10 cellular contexts compared by ENCODE assay signal in the genomic region with DNA sequence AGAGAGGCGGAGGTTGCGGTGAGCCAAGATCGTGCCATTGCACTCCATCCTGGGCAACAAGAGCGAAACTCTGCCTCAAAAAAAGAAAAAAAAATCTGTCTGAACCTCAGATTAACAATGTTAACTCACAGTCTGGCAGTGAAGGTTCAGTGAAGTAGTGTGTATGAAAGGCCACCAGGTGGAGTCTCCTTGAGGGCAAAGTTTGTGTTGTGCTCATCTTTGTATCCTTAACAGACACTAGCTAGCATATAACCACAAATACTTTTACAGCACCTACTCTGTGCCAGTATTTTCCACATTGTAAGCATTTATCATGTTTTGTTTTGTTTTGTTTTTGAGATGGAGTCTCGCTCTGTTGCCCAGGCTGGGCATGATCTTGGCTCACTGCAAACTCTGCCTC. TPM values are rescaled to one million over a fixed set of nuclear protein-coding genes. Genes with fewer than 3 reads are reported as not detected.
DNase-seq lines count a peak whose midpoint lies in the region; ATAC-seq, FAIRE-seq and TF ChIP-seq lines count a peak whose summit lies in the region.
"Had no signal": no experiment of that assay in that cellular context is flagged by ENCODE, and none has a peak within 500 bp of the region (broad histone marks: within the 10 kb centered on the region; RNA-seq: fewer than 3 reads in every experiment).

No MANE protein-coding gene starts in this region.

- FAIRE-seq in H54 (lab: Jason Lieb, UNC), result no peak

- H3K36me3 ChIP-seq in KMS-11 (ENCODE audit: insufficient read depth) (no peaks in the 10 kb centered on the region), neural progenitor cell (no peaks in the 10 kb centered on the region)

- peaks cover 22% of the 10 kb centered on the region for H3F3A ChIP-seq in neural progenitor cell (ENCODE audit: low read depth)

- H3K9me3 ChIP-seq in neural progenitor cell (ENCODE audit: low read depth), result no peaks in the 10 kb centered on the region

- no peak for TF ChIP-seq POLR2A in H54 (IDR thresholded peaks at IDR 0.05; ENCODE audit: low read depth, low read length)

- no peaks in the 10 kb centered on the region for H3K4me1 ChIP-seq in KMS-11 (ENCODE audit: low read depth, poor library complexity, severe bottlenecking)
- peaks cover 24% of the 10 kb centered on the region for H3K4me1 ChIP-seq in neural progenitor cell

- no peak overlapping the region for H2AFZ ChIP-seq in KMS-11 (ENCODE audit: low read depth)
- H2AFZ ChIP-seq in neural progenitor cell (replicated peaks), result no peak overlapping the region

- no peak overlapping the region for H3K4me3 Mint-ChIP-seq in neural progenitor cell
- H3K4me3 Mint-ChIP-seq: naive B cell; T-helper 1 cell treated with Interleukin-12 subunit alpha and Interleukin-12 subunit beta and Interleukin-4 antibody, amounts not matched to agents 30 μg/mL and 1 μg/mL, for 36 hours had no signal

- H3K27ac ChIP-seq in KMS-11 (no peak overlapping the region), neural progenitor cell (no peak overlapping the region)

- H3K9ac ChIP-seq in KMS-11 (no peak overlapping the region), neural progenitor cell (no peak overlapping the region)

- no peaks in the 10 kb centered on the region for H3K79me2 ChIP-seq in KMS-11 (ENCODE audit: insufficient read depth, low read depth)
- no peaks in the 10 kb centered on the region for H3K79me2 ChIP-seq in neural progenitor cell (ENCODE audit: low read depth)

- peak; percentile 87 for ATAC-seq in GM19395 (IDR thresholded peaks at IDR 0.05; ENCODE audit: unreplicated experiment)
- no peak for ATAC-seq in HG02970 (IDR thresholded peaks at IDR 0.05; ENCODE audit: low FRiP score, unreplicated experiment)

- H3K4me2 ChIP-seq in KMS-11, result no peak overlapping the region
- H3K4me2 ChIP-seq in neural progenitor cell, result no peak overlapping the region

- no peak overlapping the region for H3K27ac Mint-ChIP-seq in neural progenitor cell
- H3K27ac Mint-ChIP-seq: naive B cell; T-helper 1 cell treated with Interleukin-12 subunit alpha and Interleukin-12 subunit beta and Interleukin-4 antibody, amounts not matched to agents 30 μg/mL and 1 μg/mL, for 36 hours had no signal

- peaks cover 25% of the 10 kb centered on the region for H3K4me1 Mint-ChIP-seq in neural progenitor cell
- H3K4me1 Mint-ChIP-seq: naive B cell had no signal

- no peaks in the 10 kb centered on the region for H3K36me3 Mint-ChIP-seq in neural progenitor cell
- H3K36me3 Mint-ChIP-seq: naive B cell had no signal

- in situ Hi-C loops in astrocyte of the spinal cord (cut with HindIII; ENCODE audit: low sequenced_read_pairs), result no loop called here

- H4K20me1 ChIP-seq in KMS-11 (ENCODE audit: insufficient read depth), result no peaks in the 10 kb centered on the region
- H4K20me1 ChIP-seq in neural progenitor cell (ENCODE audit: low read depth), result no peaks in the 10 kb centered on the region

- no peaks in the 10 kb centered on the region for H3K9me3 Mint-ChIP-seq in neural progenitor cell
- H3K9me3 Mint-ChIP-seq: naive B cell; T-helper 1 cell treated with Interleukin-12 subunit alpha and Interleukin-12 subunit beta and Interleukin-4 antibody, amounts not matched to agents 30 μg/mL and 1 μg/mL, for 36 hours had no signal

- peak; percentile 58 for DNase-seq in ELR (ENCODE audit: low read depth)
- DNase-seq in astrocyte of the spinal cord (ENCODE audit: low read depth, low spot score), result no peak
- DNase-seq in neural progenitor cell (ENCODE audit: low spot score), result peak; percentile 46
- DNase-seq in UCSD-AML1 (lab: John Stamatoyannopoulos, UW; ENCODE audit: unreplicated experiment), result no peak
- DNase-seq in H54 (ENCODE audit: insufficient read length, low spot score), result no peak
- DNase-seq: naive B cell had no signal

- H3K27me3 ChIP-seq in KMS-11 (ENCODE audit: insufficient read depth, low read depth) (no peaks in the 10 kb centered on the region), neural progenitor cell (peaks cover 7% of the 10 kb centered on the region)

- TF ChIP-seq CTCF in KMS-11 (conservative IDR thresholded peaks at IDR 0.05; ENCODE audit: low read depth, low read length) (peak; percentile 73), astrocyte of the spinal cord (IDR thresholded peaks at IDR 0.05; ENCODE audit: low read depth, low read length) (peak; percentile 62), neural progenitor cell (IDR thresholded peaks at IDR 0.05) (peak; percentile 56)

- no peak overlapping the region for H3K4me3 ChIP-seq in KMS-11 (IDR thresholded peaks at IDR 0.05; ENCODE audit: insufficient read depth, low read depth, low read length)
- H3K4me3 ChIP-seq in astrocyte of the spinal cord (ENCODE audit: low read depth, low read length), result no peak overlapping the region
- H3K4me3 ChIP-seq in neural progenitor cell, result no peak overlapping the region

- peaks cover 2% of the 10 kb centered on the region for H3K27me3 Mint-ChIP-seq in neural progenitor cell (ENCODE audit: insufficient read depth, low read depth)

RNA-seq across cellular contexts. Expression of a gene that starts 46.0 kb away (rescaled TPM):
- 4.4 and 7.1 TPM in 2 replicates for total RNA-seq in neural progenitor cell (ENCODE audit: low replicate concordance)

Comparison
In these comparisons a context has a peak if more than half of its experiments do, and no peak if none do; other contexts are left out.
1. DNase-seq: peak in ELR (single experiment) and neural progenitor cell (single experiment); none in astrocyte of the spinal cord (single experiment), UCSD-AML1 (single experiment) and H54 (single experiment).
2. Peak in every context shown above with its lines, with median percentiles within 50 percentile points of each other: CTCF ChIP-seq.